In the genomic region with DNA sequence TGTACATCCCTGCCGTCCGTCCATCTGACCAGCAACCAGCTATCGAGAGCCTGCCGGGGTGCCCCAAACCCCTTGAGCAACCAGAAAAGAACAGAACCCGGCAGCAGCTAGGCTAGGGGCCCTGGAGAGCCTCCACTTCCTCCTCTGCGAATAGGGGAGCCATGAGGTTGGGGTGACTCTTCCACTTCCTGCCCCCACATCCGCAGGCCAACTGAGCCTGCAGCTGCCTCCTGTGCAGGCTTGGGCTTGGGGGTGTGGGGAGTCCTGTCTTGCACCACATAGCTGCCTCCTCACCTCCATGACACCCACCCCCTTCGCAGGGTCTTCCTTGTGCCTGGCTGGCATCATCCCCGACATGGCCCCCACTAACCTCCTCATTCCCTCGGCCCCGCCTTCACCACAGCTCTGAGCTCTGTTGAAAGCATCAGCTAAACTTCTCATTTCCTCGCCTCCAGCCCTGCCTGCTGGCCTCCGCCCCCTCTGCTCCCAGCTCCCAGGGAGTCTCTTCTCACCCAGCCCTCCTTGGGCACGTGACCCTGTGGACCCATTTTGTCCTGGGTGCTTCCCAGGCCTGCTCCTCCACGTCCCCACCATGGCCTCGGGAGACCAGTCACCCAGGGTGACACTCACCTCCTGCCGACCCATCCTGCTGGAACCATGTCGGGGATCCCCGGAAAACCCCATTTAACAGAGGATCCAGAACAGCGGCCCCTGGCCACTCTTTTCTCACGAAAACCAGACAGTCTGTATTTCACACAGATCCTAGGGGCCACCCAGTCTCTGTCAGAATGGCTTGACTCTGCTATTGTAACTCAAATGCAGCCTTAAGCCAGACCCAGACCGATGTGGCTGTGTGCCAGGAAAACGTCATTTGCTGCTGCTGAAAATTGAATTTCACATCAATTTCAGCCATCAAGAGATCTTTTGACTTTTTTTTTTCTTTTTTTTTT, we compare ENCODE assay signal across 8 cellular contexts. TPM values are rescaled to one million over a fixed set of nuclear protein-coding genes. Genes with fewer than 3 reads are reported as not detected.
DNase-seq lines count a peak whose midpoint lies in the region; ATAC-seq and TF ChIP-seq lines count a peak whose summit lies in the region.

No MANE protein-coding gene starts in this region.

- H3K79me1 ChIP-seq in IMR-90 (ENCODE audit: low read depth in 1 of 2, low read length in 2 of 2): peaks cover 9 to 86% of the 10 kb centered on the region in 2 experiments

- peak overlapping the region; percentile 13 for H2AFZ ChIP-seq in IMR-90 (replicated peaks; ENCODE audit: low read length, poor library complexity)

- peak overlapping the region; percentile 75 for H4K5ac ChIP-seq in IMR-90 (ENCODE audit: low read depth, low read length)

- no peak for TF ChIP-seq POLR2A in IMR-90 (IDR thresholded peaks at IDR 0.05; ENCODE audit: low read depth, low read length)

- no peak overlapping the region for H3K9ac ChIP-seq in IMR-90 (ENCODE audit: low read depth, low read length)

- peak overlapping the region; percentile 76 for H3K4me3 Mint-ChIP-seq in activated CD4-positive, alpha-beta T cell treated with anti-CD3 and anti-CD28 coated beads, Interleukin-2, amount 10 ng/mL, durations not matched to agents 7 days and 5 days
- peak overlapping the region; percentile 68 for H3K4me3 Mint-ChIP-seq in dendritic cell treated with granulocyte-macrophage colony-stimulating factor and Interleukin-4, amounts not matched to agents 40 ng/mL and 50 ng/mL, for 4 days
- H3K4me3 Mint-ChIP-seq in naive thymus-derived CD4-positive, alpha-beta T cell: peak overlapping the region; percentile 81 to 95 (median 86)
- H3K4me3 Mint-ChIP-seq in stimulated activated naive CD8-positive, alpha-beta T cell treated with anti-CD3 and anti-CD28 coated beads, Interleukin-15, Interleukin-2, amounts not matched to agents 100 ng/mL and 50 ng/mL, for 24 hours: peak overlapping the region; percentile 84

- H3K27me3 ChIP-seq in BE2C (no peaks in the 10 kb centered on the region), IMR-90 (ENCODE audit: control insufficient read depth, insufficient read depth, low read length) (no peaks in the 10 kb centered on the region)
- H3K27me3 ChIP-seq in naive thymus-derived CD4-positive, alpha-beta T cell (ENCODE audit: control insufficient read depth in 2 of 2, insufficient read depth in 2 of 2, low read length in 2 of 2): no peaks in the 10 kb centered on the region

- H3K27ac ChIP-seq in IMR-90 (ENCODE audit: insufficient read depth, low read length): peak overlapping the region; percentile 69; the same call in 1 of the 2 replicates
- H3K27ac ChIP-seq in naive thymus-derived CD4-positive, alpha-beta T cell (ENCODE audit: low read depth, low read length): peak overlapping the region; percentile 95

- ATAC-seq in GM19467 (IDR thresholded peaks at IDR 0.05; ENCODE audit: unreplicated experiment): peak; percentile 60
- ATAC-seq in IMR-90 (ENCODE audit: low read depth): peak; percentile 65
- ATAC-seq in naive thymus-derived CD4-positive, alpha-beta T cell: peak; percentile 91

- dilution Hi-C loops in IMR-90 (cut with HindIII; ENCODE audit: low sequenced_read_pairs, unreplicated experiment): no loop called here

- peak overlapping the region; percentile 74; the same call in 1 of the 2 replicates for H3K18ac ChIP-seq in IMR-90 (ENCODE audit: low read depth, low read length)

- peak overlapping the region; percentile 82 for H4K91ac ChIP-seq in IMR-90 (ENCODE audit: insufficient read depth, low read depth, low read length)

- H3K9me1 ChIP-seq in IMR-90 (ENCODE audit: insufficient read depth, low read length): peaks cover 17% of the 10 kb centered on the region

- CTCF ChIA-PET in IMR-90 (lab: Yijun Ruan, JAX): no interaction called here
- CTCF ChIA-PET in activated CD4-positive, alpha-beta T cell treated with anti-CD3 and anti-CD28 coated beads, Interleukin-2, amount 10 ng/mL, durations not matched to agents 7 days and 5 days (lab: Charles Lee): interaction anchor here (0.8 to 1.8 kb wide), 4 partner anchors 16 to 58 kb away, joined by 3 to 9 read pairs (median 6); no protein-coding TSS in a partner anchor
- CTCF ChIA-PET in naive thymus-derived CD4-positive, alpha-beta T cell (lab: Charles Lee): interaction anchor here (0.5 to 2.1 kb wide), 6 partner anchors 10 to 180 kb away, joined by 3 to 9 read pairs (median 3); no protein-coding TSS in a partner anchor

- peak overlapping the region; percentile 79 for H2BK120ac ChIP-seq in IMR-90 (ENCODE audit: low read depth, low read length)

- H2BK15ac ChIP-seq in IMR-90 (ENCODE audit: low read depth, low read length): no peak overlapping the region; the same call in 2 of the 3 replicates

- TF ChIP-seq CTCF in BE2C (IDR thresholded peaks at IDR 0.05; ENCODE audit: low read depth, low read length) (no peak), IMR-90 (conservative IDR thresholded peaks at IDR 0.05; ENCODE audit: low read depth, low read length) (no peak)

- peak overlapping the region; percentile 99 for H3K14ac ChIP-seq in IMR-90 (replicated peaks; ENCODE audit: low read depth, low read length)

- H2BK5ac ChIP-seq in IMR-90 (ENCODE audit: low read depth, low read length, poor library complexity, severe bottlenecking): peak overlapping the region; percentile 80

- peak overlapping the region; percentile 89 for H3K4ac ChIP-seq in IMR-90 (ENCODE audit: low read depth, low read length)

- H3K9me3 ChIP-seq in BE2C (no peaks in the 10 kb centered on the region), IMR-90 (ENCODE audit: control insufficient read depth, insufficient read depth, low read length) (no peaks in the 10 kb centered on the region)
- H3K9me3 ChIP-seq in naive thymus-derived CD4-positive, alpha-beta T cell (ENCODE audit: control insufficient read depth in 2 of 3, low read length in 3 of 3): peaks cover 0 to 9% (median 0%) of the 10 kb centered on the region in 3 experiments

- H2AK5ac ChIP-seq in IMR-90 (ENCODE audit: low read depth, low read length): peak overlapping the region; percentile 94; the same call in 1 of the 2 replicates

- peaks cover 66% of the 10 kb centered on the region for H3K4me1 Mint-ChIP-seq in activated CD4-positive, alpha-beta T cell treated with anti-CD3 and anti-CD28 coated beads, Interleukin-2, amount 10 ng/mL, durations not matched to agents 7 days and 5 days
- H3K4me1 Mint-ChIP-seq in dendritic cell treated with granulocyte-macrophage colony-stimulating factor and Interleukin-4, amounts not matched to agents 40 ng/mL and 50 ng/mL, for 4 days (ENCODE audit: low read depth): peaks cover 77% of the 10 kb centered on the region
- peaks cover 18 to 71% (median 50%) of the 10 kb centered on the region in 7 donors for H3K4me1 Mint-ChIP-seq in naive thymus-derived CD4-positive, alpha-beta T cell
- H3K4me1 Mint-ChIP-seq in stimulated activated naive CD8-positive, alpha-beta T cell treated with anti-CD3 and anti-CD28 coated beads, Interleukin-15, Interleukin-2, amounts not matched to agents 100 ng/mL and 50 ng/mL, for 24 hours (ENCODE audit: low read depth): peaks cover 53% of the 10 kb centered on the region

- in situ Hi-C loops in IMR-90 (cut with MboI; ENCODE audit: low sequenced_read_pairs): no loop called here

- peak overlapping the region; percentile 94 for H2AK9ac ChIP-seq in IMR-90 (replicated peaks; ENCODE audit: low read depth, low read length, poor library complexity)

- 54% methylated on average over 15 of the region's 23 CpGs; no CpG with 5 or more reads in 1 of the 2 experiments for whole genome bisulfite sequencing in IMR-90 (ENCODE audit: extremely low coverage in 2 of 2, insufficient read length in 1 of 2), 2 experiments

- no TSS peak for BruUV-seq in IMR-90 (replicated peaks; lab: Mats Ljungman, UMichigan)

- H4K20me1 ChIP-seq in IMR-90 (ENCODE audit: insufficient read depth, low read length): peaks cover 53% of the 10 kb centered on the region

- H3K36me3 ChIP-seq in BE2C (no peaks in the 10 kb centered on the region), IMR-90 (ENCODE audit: control insufficient read depth, insufficient read depth, low read length) (peaks cover 20% of the 10 kb centered on the region)
- H3K36me3 ChIP-seq in naive thymus-derived CD4-positive, alpha-beta T cell (ENCODE audit: control insufficient read depth in 2 of 3, insufficient read depth in 3 of 3, low read length in 3 of 3): peaks cover 0 to 7% (median 0%) of the 10 kb centered on the region in 3 experiments

- H3K56ac ChIP-seq in IMR-90 (ENCODE audit: extremely low read depth, insufficient read depth, low read length): no peak overlapping the region

- intact Hi-C loops in IMR-90 (cut with micrococcal nuclease): no loop called here
- intact Hi-C loops in dendritic cell treated with granulocyte-macrophage colony-stimulating factor and Interleukin-4, amounts not matched to agents 40 ng/mL and 50 ng/mL, for 4 days (cut with micrococcal nuclease): loop anchor here (2.0 kb wide), 1 partner anchor 15 kb away; no protein-coding TSS in a partner anchor
- intact Hi-C loops in naive thymus-derived CD4-positive, alpha-beta T cell (cut with micrococcal nuclease): loop anchor here (1.0 to 5.0 kb wide), 8 partner anchors 9 to 109 kb away; a partner anchor contains a TSS

- peaks cover 6% of the 10 kb centered on the region; the same call in 1 of the 2 replicates for H3K4me1 ChIP-seq in BE2C
- H3K4me1 ChIP-seq in IMR-90 (ENCODE audit: control insufficient read depth, insufficient read depth, low read length): peaks cover 11% of the 10 kb centered on the region
- H3K4me1 ChIP-seq in naive thymus-derived CD4-positive, alpha-beta T cell (ENCODE audit: control insufficient read depth in 2 of 2, insufficient read depth in 2 of 2, low read length in 2 of 2): peaks cover 33 to 41% of the 10 kb centered on the region in 2 donors

- DNase-seq in BE2C (peak; percentile 94), IMR-90 (peak; percentile 25), NCI-H2029 treated with DMSO at 0.1 percent for 48 hours (lab: John Stamatoyannopoulos, UW) (no peak)
- peak; percentile 87 for DNase-seq in activated CD4-positive, alpha-beta T cell treated with anti-CD3 and anti-CD28 coated beads, Interleukin-2, amount 10 ng/mL, durations not matched to agents 7 days and 5 days
- DNase-seq in naive thymus-derived CD4-positive, alpha-beta T cell: peak; percentile 58 to 87 (median 83)

- POLR2A ChIA-PET in IMR-90 (lab: Charles Lee; ENCODE audit: unreplicated experiment): interaction anchor here (0.6 kb wide), 1 partner anchor 8 kb away, joined by 11 read pairs; no protein-coding TSS in a partner anchor
- POLR2A ChIA-PET in activated CD4-positive, alpha-beta T cell treated with anti-CD3 and anti-CD28 coated beads, Interleukin-2, amount 10 ng/mL, durations not matched to agents 7 days and 5 days (lab: Charles Lee): interaction anchor here (0.5 to 2.2 kb wide), 3 partner anchors 10 to 49 kb away, joined by 4 to 9 read pairs (median 8); no protein-coding TSS in a partner anchor
- POLR2A ChIA-PET in naive thymus-derived CD4-positive, alpha-beta T cell (lab: Charles Lee): interaction anchor here (0.5 to 3.4 kb wide), 24 partner anchors 8 to 1772 kb away, joined by 3 to 56 read pairs (median 4); a partner anchor contains a TSS

- TF ChIP-seq RAD21 in IMR-90 (IDR thresholded peaks at IDR 0.05; ENCODE audit: low read length): no peak

- H4K8ac ChIP-seq in IMR-90 (ENCODE audit: low read depth in 2 of 2, low read length in 2 of 2): peak overlapping the region; percentile 17 to 73; a peak in 2 of 4 replicates

- peak overlapping the region; percentile 39 for H3K4me3 ChIP-seq in BE2C (ENCODE audit: low read depth, low read length)
- no peak overlapping the region for H3K4me3 ChIP-seq in IMR-90 (ENCODE audit: insufficient read depth, low read depth, low read length)
- peak overlapping the region; percentile 71 for H3K4me3 ChIP-seq in naive thymus-derived CD4-positive, alpha-beta T cell (ENCODE audit: low read length)

- H2BK20ac ChIP-seq in IMR-90 (ENCODE audit: low read depth, low read length): no peak overlapping the region

- peak overlapping the region; percentile 94 for H3K23ac ChIP-seq in IMR-90 (ENCODE audit: low read depth, low read length)

- no peaks in the 10 kb centered on the region for H3K9me3 Mint-ChIP-seq in activated CD4-positive, alpha-beta T cell treated with anti-CD3 and anti-CD28 coated beads, Interleukin-2, amount 10 ng/mL, durations not matched to agents 7 days and 5 days
- no peaks in the 10 kb centered on the region for H3K9me3 Mint-ChIP-seq in dendritic cell treated with granulocyte-macrophage colony-stimulating factor and Interleukin-4, amounts not matched to agents 40 ng/mL and 50 ng/mL, for 4 days
- peaks cover 0 to 11% (median 0%) of the 10 kb centered on the region in 11 donors for H3K9me3 Mint-ChIP-seq in naive thymus-derived CD4-positive, alpha-beta T cell
- H3K9me3 Mint-ChIP-seq in stimulated activated naive CD8-positive, alpha-beta T cell treated with anti-CD3 and anti-CD28 coated beads, Interleukin-15, Interleukin-2, amounts not matched to agents 100 ng/mL and 50 ng/mL, for 24 hours: no peaks in the 10 kb centered on the region

- H3K27ac Mint-ChIP-seq in activated CD4-positive, alpha-beta T cell treated with anti-CD3 and anti-CD28 coated beads, Interleukin-2, amount 10 ng/mL, durations not matched to agents 7 days and 5 days: peak overlapping the region; percentile 99
- peak overlapping the region; percentile 89 for H3K27ac Mint-ChIP-seq in dendritic cell treated with granulocyte-macrophage colony-stimulating factor and Interleukin-4, amounts not matched to agents 40 ng/mL and 50 ng/mL, for 4 days
- H3K27ac Mint-ChIP-seq in naive thymus-derived CD4-positive, alpha-beta T cell: peak overlapping the region; percentile 90 to 100 (median 99)
- H3K27ac Mint-ChIP-seq in stimulated activated naive CD8-positive, alpha-beta T cell treated with anti-CD3 and anti-CD28 coated beads, Interleukin-15, Interleukin-2, amounts not matched to agents 100 ng/mL and 50 ng/mL, for 24 hours: peak overlapping the region; percentile 99

- H3K4me2 ChIP-seq in IMR-90 (ENCODE audit: low read depth, low read length): peak overlapping the region; percentile 25; the same call in 1 of the 2 replicates

- peaks cover 38% of the 10 kb centered on the region for H3K36me3 Mint-ChIP-seq in activated CD4-positive, alpha-beta T cell treated with anti-CD3 and anti-CD28 coated beads, Interleukin-2, amount 10 ng/mL, durations not matched to agents 7 days and 5 days (ENCODE audit: low read depth)
- H3K36me3 Mint-ChIP-seq in dendritic cell treated with granulocyte-macrophage colony-stimulating factor and Interleukin-4, amounts not matched to agents 40 ng/mL and 50 ng/mL, for 4 days (ENCODE audit: low read depth): peaks cover 70% of the 10 kb centered on the region
- H3K36me3 Mint-ChIP-seq in naive thymus-derived CD4-positive, alpha-beta T cell: peaks cover 0 to 20% (median 18%) of the 10 kb centered on the region in 5 donors
- peaks cover 16% of the 10 kb centered on the region for H3K36me3 Mint-ChIP-seq in stimulated activated naive CD8-positive, alpha-beta T cell treated with anti-CD3 and anti-CD28 coated beads, Interleukin-15, Interleukin-2, amounts not matched to agents 100 ng/mL and 50 ng/mL, for 24 hours (ENCODE audit: low read depth)

- H3K27me3 Mint-ChIP-seq in activated CD4-positive, alpha-beta T cell treated with anti-CD3 and anti-CD28 coated beads, Interleukin-2, amount 10 ng/mL, durations not matched to agents 7 days and 5 days: no peaks in the 10 kb centered on the region
- no peaks in the 10 kb centered on the region for H3K27me3 Mint-ChIP-seq in dendritic cell treated with granulocyte-macrophage colony-stimulating factor and Interleukin-4, amounts not matched to agents 40 ng/mL and 50 ng/mL, for 4 days
- no peaks in the 10 kb centered on the region for H3K27me3 Mint-ChIP-seq in naive thymus-derived CD4-positive, alpha-beta T cell
- no peaks in the 10 kb centered on the region for H3K27me3 Mint-ChIP-seq in stimulated activated naive CD8-positive, alpha-beta T cell treated with anti-CD3 and anti-CD28 coated beads, Interleukin-15, Interleukin-2, amounts not matched to agents 100 ng/mL and 50 ng/mL, for 24 hours

RNA-seq across cellular contexts. Expression of a gene that starts 50.4 kb away (rescaled TPM):
- 29.7 TPM for polyA plus RNA-seq in BE2C (2012; ENCODE audit: insufficient read depth, insufficient read length, low read depth)
- 59.7 and 61.8 TPM in 2 replicates for total RNA-seq in IMR-90 (2012; rRNA removed)
- polyA plus RNA-seq in IMR-90 (2012; rRNA removed): 77.8 and 91.3 TPM in 2 replicates
- 40.1 and 51.5 TPM in 2 replicates for polyA plus RNA-seq in IMR-90 (2012; cell fraction: cytosol; rRNA removed)
- 248 and 366 TPM in 2 replicates for polyA plus RNA-seq in IMR-90 (2012; cell fraction: nucleus; rRNA removed; ENCODE audit: low replicate concordance)
- 100 to 1,000 TPM; 217 to 218 TPM for total RNA-seq in activated CD4-positive, alpha-beta T cell treated with anti-CD3 and anti-CD28 coated beads, Interleukin-2, amount 10 ng/mL, durations not matched to agents 7 days and 5 days
- total RNA-seq in naive thymus-derived CD4-positive, alpha-beta T cell: 100 to 1,000 TPM; 154 to 297 (median 205) TPM
- 10 to 100 TPM in 1 of 2 donors, 1 to 10 TPM in 1; 5.6 to 26.2 TPM for polyA plus RNA-seq in naive thymus-derived CD4-positive, alpha-beta T cell

RNA-seq across cellular contexts. Expression of a gene that starts 50.8 kb away (rescaled TPM):
- 8.5 TPM for polyA plus RNA-seq in BE2C (2012; ENCODE audit: insufficient read depth, insufficient read length, low read depth)
- 3.4 and 3.9 TPM in 2 replicates for total RNA-seq in IMR-90 (2012; rRNA removed)
- polyA plus RNA-seq in IMR-90 (2012; rRNA removed): 12.8 and 14.2 TPM in 2 replicates
- polyA plus RNA-seq in IMR-90 (2012; cell fraction: cytosol; rRNA removed): 5.6 and 11.0 TPM in 2 replicates
- polyA plus RNA-seq in IMR-90 (2012; cell fraction: nucleus; rRNA removed; ENCODE audit: low replicate concordance): 9.8 and 12.0 TPM in 2 replicates
- 10 to 100 TPM; 46.3 to 47.4 TPM for total RNA-seq in activated CD4-positive, alpha-beta T cell treated with anti-CD3 and anti-CD28 coated beads, Interleukin-2, amount 10 ng/mL, durations not matched to agents 7 days and 5 days
- total RNA-seq in naive thymus-derived CD4-positive, alpha-beta T cell: 10 to 100 TPM; 16.7 to 31.5 (median 19.3) TPM
- 10 to 100 TPM in 1 of 2 donors, 1 to 10 TPM in 1; 9.4 to 11.5 TPM for polyA plus RNA-seq in naive thymus-derived CD4-positive, alpha-beta T cell
